ENCODE assay signal across 23 cellular contexts in the genomic region with DNA sequence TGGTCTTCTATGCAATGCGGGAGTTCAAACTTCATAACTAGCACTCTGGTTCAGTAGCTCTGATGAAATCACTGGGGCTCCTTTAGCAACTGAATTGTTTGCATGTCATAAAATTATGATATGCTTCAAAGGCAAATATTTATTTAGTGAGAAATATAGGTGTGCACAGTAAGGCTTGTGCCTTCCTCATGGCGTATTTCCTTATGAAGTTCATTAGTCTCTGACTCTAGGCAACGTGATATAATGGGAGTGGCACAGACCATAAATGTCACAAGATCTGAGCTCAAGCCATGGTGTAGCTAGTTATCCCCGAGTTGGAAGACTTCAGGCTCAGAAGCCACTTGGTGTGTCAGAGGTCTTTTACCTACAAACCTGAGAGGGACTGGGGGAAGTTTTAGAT. TPM values are rescaled to one million over a fixed set of nuclear protein-coding genes. Genes with fewer than 3 reads are reported as not detected.
A peak's percentile ranks its signal among the peaks of the same experiment; 100 is the strongest.
DNase-seq lines count a peak whose midpoint lies in the region; ATAC-seq, FAIRE-seq and TF ChIP-seq lines count a peak whose summit lies in the region.
"Had no signal": no experiment of that assay in that cellular context is flagged by ENCODE, and none has a peak within 500 bp of the region (broad histone marks: within the 10 kb centered on the region; RNA-seq: fewer than 3 reads in every experiment).

No MANE protein-coding gene starts in this region.

- H3K36me3 Mint-ChIP-seq in Calu3 (ENCODE audit: insufficient read depth, unreplicated experiment) = no peaks in the 10 kb centered on the region
- peaks cover 44% of the 10 kb centered on the region for H3K36me3 Mint-ChIP-seq in stimulated activated memory B cell treated with anti-CD40 and anti-IgM and Interleukin-4, amounts not matched to agents 10 μg/mL and 1 μg/mL and 100 μg/mL, for 72 hours
- H3K36me3 Mint-ChIP-seq: CD4-positive, CD25-positive, alpha-beta regulatory T cell; natural killer cell treated with Interleukin-12 subunit alpha and Interleukin-12 subunit beta and Interleukin-15 and Interleukin-18, amount 100 ng/mL, for 72 hours; stimulated activated effector memory CD8-positive, alpha-beta T cell treated with anti-CD3 and anti-CD28 coated beads, Interleukin-12 subunit alpha, Interleukin-12 subunit beta, amount 100 ng/mL, for 72 hours had no signal

- no peak overlapping the region for H3K4me3 ChIP-seq in lung

- no peaks in the 10 kb centered on the region for H3K27me3 Mint-ChIP-seq in Calu3 (ENCODE audit: unreplicated experiment)
- H3K27me3 Mint-ChIP-seq in stimulated activated memory B cell treated with anti-CD40 and anti-IgM and Interleukin-4, amounts not matched to agents 10 μg/mL and 1 μg/mL and 100 μg/mL, for 72 hours = no peaks in the 10 kb centered on the region
- peaks cover 20% of the 10 kb centered on the region for H3K27me3 Mint-ChIP-seq in stimulated activated naive CD8-positive, alpha-beta T cell treated with anti-CD3 and anti-CD28 coated beads, Interleukin-15, amount 100 ng/mL, for 72 hours

- no peaks in the 10 kb centered on the region for H3K27me3 ChIP-seq in lung (ENCODE audit: control insufficient read depth, insufficient read depth)
- H3K27me3 ChIP-seq: foreskin keratinocyte had no signal

- H3K9me3 Mint-ChIP-seq in Calu3 (ENCODE audit: low read depth, unreplicated experiment) = no peaks in the 10 kb centered on the region
- H3K9me3 Mint-ChIP-seq in stimulated activated memory B cell treated with anti-CD40 and anti-IgM and Interleukin-4, amounts not matched to agents 10 μg/mL and 1 μg/mL and 100 μg/mL, for 72 hours = no peaks in the 10 kb centered on the region
- no peaks in the 10 kb centered on the region for H3K9me3 Mint-ChIP-seq in stimulated activated naive CD8-positive, alpha-beta T cell treated with anti-CD3 and anti-CD28 coated beads, Interleukin-15, amount 100 ng/mL, for 72 hours
- H3K9me3 Mint-ChIP-seq: CD4-positive, CD25-positive, alpha-beta regulatory T cell; natural killer cell treated with Interleukin-12 subunit alpha and Interleukin-12 subunit beta and Interleukin-15 and Interleukin-18, amount 100 ng/mL, for 72 hours; stimulated activated effector memory CD8-positive, alpha-beta T cell treated with anti-CD3 and anti-CD28 coated beads, Interleukin-12 subunit alpha, Interleukin-12 subunit beta, amount 100 ng/mL, for 72 hours had no signal

- FAIRE-seq in colon (lab: Jason Lieb, UNC) = peak; percentile 96
- FAIRE-seq: GM19239, TTC549 had no signal

- peak overlapping the region; percentile 97 for H3K27ac Mint-ChIP-seq in Calu3 (ENCODE audit: unreplicated experiment)
- no peak overlapping the region for H3K27ac Mint-ChIP-seq in stimulated activated memory B cell treated with anti-CD40 and anti-IgM and Interleukin-4, amounts not matched to agents 10 μg/mL and 1 μg/mL and 100 μg/mL, for 72 hours
- no peak overlapping the region for H3K27ac Mint-ChIP-seq in stimulated activated naive CD8-positive, alpha-beta T cell treated with anti-CD3 and anti-CD28 coated beads, Interleukin-15, amount 100 ng/mL, for 72 hours
- H3K27ac Mint-ChIP-seq: CD4-positive, CD25-positive, alpha-beta regulatory T cell; natural killer cell treated with Interleukin-12 subunit alpha and Interleukin-12 subunit beta and Interleukin-15 and Interleukin-18, amount 100 ng/mL, for 72 hours; stimulated activated effector memory CD8-positive, alpha-beta T cell treated with anti-CD3 and anti-CD28 coated beads, Interleukin-12 subunit alpha, Interleukin-12 subunit beta, amount 100 ng/mL, for 72 hours had no signal

- no TSS peak for BruUV-seq in Calu3 (replicated peaks; lab: Mats Ljungman, UMichigan)

- peak; percentile 70 for ATAC-seq in lung (ENCODE audit: insufficient read depth, low FRiP score)
- ATAC-seq in GM18873 (IDR thresholded peaks at IDR 0.05; ENCODE audit: low FRiP score, unreplicated experiment) = no peak
- no peak for ATAC-seq in stimulated activated memory B cell treated with anti-CD40 and anti-IgM and Interleukin-4, amounts not matched to agents 10 μg/mL and 1 μg/mL and 100 μg/mL, for 72 hours
- no peak for ATAC-seq in GM21619 (IDR thresholded peaks at IDR 0.05; ENCODE audit: unreplicated experiment)
- no peak for ATAC-seq in stimulated activated naive CD8-positive, alpha-beta T cell treated with anti-CD3 and anti-CD28 coated beads, Interleukin-15, amount 100 ng/mL, for 72 hours
- ATAC-seq: foreskin keratinocyte; SK-N-SH treated with all-trans-retinoic acid at 6 μM for 48 hours; stimulated activated effector memory CD8-positive, alpha-beta T cell treated with anti-CD3 and anti-CD28 coated beads, Interleukin-12 subunit alpha, Interleukin-12 subunit beta, amount 100 ng/mL, for 72 hours had no signal

- no peaks in the 10 kb centered on the region for H3K36me3 ChIP-seq in lung (ENCODE audit: control insufficient read depth in 2 of 2, insufficient read depth in 2 of 2, low read length in 2 of 2)

- peaks cover 28% of the 10 kb centered on the region for H3K4me1 Mint-ChIP-seq in Calu3 (ENCODE audit: low read depth, unreplicated experiment)
- peaks cover 56% of the 10 kb centered on the region for H3K4me1 Mint-ChIP-seq in stimulated activated memory B cell treated with anti-CD40 and anti-IgM and Interleukin-4, amounts not matched to agents 10 μg/mL and 1 μg/mL and 100 μg/mL, for 72 hours
- peaks cover 14% of the 10 kb centered on the region for H3K4me1 Mint-ChIP-seq in stimulated activated naive CD8-positive, alpha-beta T cell treated with anti-CD3 and anti-CD28 coated beads, Interleukin-15, amount 100 ng/mL, for 72 hours
- H3K4me1 Mint-ChIP-seq: CD4-positive, CD25-positive, alpha-beta regulatory T cell; stimulated activated effector memory CD8-positive, alpha-beta T cell treated with anti-CD3 and anti-CD28 coated beads, Interleukin-12 subunit alpha, Interleukin-12 subunit beta, amount 100 ng/mL, for 72 hours had no signal

- TF ChIP-seq CTCF in Calu3 (IDR thresholded peaks at IDR 0.05; ENCODE audit: unreplicated experiment) (no peak), lung (IDR thresholded peaks at IDR 0.05; ENCODE audit: control extremely low read depth, extremely low read depth) (no peak)

- peak overlapping the region; percentile 50 for H3K4me3 Mint-ChIP-seq in Calu3 (ENCODE audit: low read depth, unreplicated experiment)
- H3K4me3 Mint-ChIP-seq in stimulated activated memory B cell treated with anti-CD40 and anti-IgM and Interleukin-4, amounts not matched to agents 10 μg/mL and 1 μg/mL and 100 μg/mL, for 72 hours = no peak overlapping the region
- no peak overlapping the region for H3K4me3 Mint-ChIP-seq in stimulated activated naive CD8-positive, alpha-beta T cell treated with anti-CD3 and anti-CD28 coated beads, Interleukin-15, amount 100 ng/mL, for 72 hours
- H3K4me3 Mint-ChIP-seq: CD4-positive, CD25-positive, alpha-beta regulatory T cell; natural killer cell treated with Interleukin-12 subunit alpha and Interleukin-12 subunit beta and Interleukin-15 and Interleukin-18, amount 100 ng/mL, for 72 hours; stimulated activated effector memory CD8-positive, alpha-beta T cell treated with anti-CD3 and anti-CD28 coated beads, Interleukin-12 subunit alpha, Interleukin-12 subunit beta, amount 100 ng/mL, for 72 hours had no signal

- CTCF ChIA-PET in Calu3 (lab: Charles Lee) = interaction anchor here (0.8 to 1.7 kb wide), 3 partner anchors 16 to 39 kb away, joined by 3 to 4 read pairs (median 4); a partner anchor contains a TSS

- 57 to 71% methylated on average over 4 of the region's 4 CpGs for WGBS in lung, 2 donors

- peaks cover 0 to 9% of the 10 kb centered on the region in 2 donors for H3K4me1 ChIP-seq in lung (ENCODE audit: control insufficient read depth in 2 of 2, insufficient read depth in 2 of 2, low read length in 2 of 2)
- H3K4me1 ChIP-seq: foreskin keratinocyte had no signal

- intact Hi-C loops in Calu3 (cut with micrococcal nuclease; ENCODE audit: unreplicated experiment) = loop anchor here (5.0 kb wide), 1 partner anchor 33 kb away; the partner anchor contains the start of gene PIP5K1B

- DNase-seq in Calu3 = peak; percentile 34
- DNase-seq in NCI-H2029 treated with DMSO at 0.1 percent for 48 hours (lab: John Stamatoyannopoulos, UW) = peak; percentile 13
- DNase-seq in lung (ENCODE audit: low spot score) = no peak
- no peak for DNase-seq in stimulated activated naive CD8-positive, alpha-beta T cell treated with anti-CD3 and anti-CD28 coated beads, Interleukin-15, amount 100 ng/mL, for 72 hours
- DNase-seq: activated CD4-positive, alpha-beta T cell treated with anti-CD3 and anti-CD28 coated beads, Interleukin-2, amount 50 U/mL, for 4 hours; activated naive CD4-positive, alpha-beta T cell treated with Interleukin-2 at 50 U/mL for 16 hours; activated T-cell treated with anti-CD3 and anti-CD28 coated beads for 4 hours; aorta; CD4-positive, CD25-positive, alpha-beta regulatory T cell; foreskin keratinocyte; HCEC 1CT; NCI-H1436 treated with DMSO at 0.1 percent for 48 hours; NCI-H446 had no signal

- H3K9me3 ChIP-seq in lung (ENCODE audit: control insufficient read depth in 2 of 2, insufficient read depth in 1 of 2, low read length in 1 of 2) = no peaks in the 10 kb centered on the region

- H3K27ac ChIP-seq in lung (ENCODE audit: low read depth in 1 of 2, low read length in 1 of 2) = peak overlapping the region in 1 of 2 donors; percentile 76
- H3K27ac ChIP-seq: foreskin keratinocyte had no signal

RNA-seq across cellular contexts. Expression of gene PIP5K1B, which starts 35.5 kb away (rescaled TPM):
- total RNA-seq in Calu3 (2022) (8.6 and 9.0 TPM in 2 replicates), lung (10 to 100 TPM; 20.4 to 28.2 TPM)
- polyA plus RNA-seq in lung = 10 to 100 TPM in 1 of 2 donors, 1 to 10 TPM in 1; 6.6 to 10.8 TPM
- total RNA-seq: LHCN-M2 had no signal
- polyA plus RNA-seq: foreskin keratinocyte had no signal

Comparison
In these comparisons a context has a peak if more than half of its experiments do, and no peak if none do; other contexts are left out.
1. DNase-seq: peak in Calu3 (single experiment) and NCI-H2029 treated with DMSO at 0.1 percent for 48 hours (single experiment); none in lung (single experiment) and stimulated activated naive CD8-positive, alpha-beta T cell treated with anti-CD3 and anti-CD28 coated beads, Interleukin-15, amount 100 ng/mL, for 72 hours (0 of 2).